ENCODE assay signal across 8 cellular contexts in genomic region chr11:64358536-64358906, GRCh38. TPM values are rescaled to one million over a fixed set of nuclear protein-coding genes. Genes with fewer than 3 reads are reported as not detected.
DNase-seq lines count a peak whose midpoint lies in the region; ATAC-seq, FAIRE-seq and TF ChIP-seq lines count a peak whose summit lies in the region.

No MANE protein-coding gene starts in this region.

- peak overlapping the region; percentile 88 to 97 for H3K9ac ChIP-seq in K562 (ENCODE audit: insufficient read depth in 1 of 2, low read depth in 2 of 2, low read length in 2 of 2)

- peak overlapping the region; percentile 94 for H3K4me2 ChIP-seq in K562 (ENCODE audit: insufficient read depth, low read length)

- no peaks in the 10 kb centered on the region for H3K9me3 ChIP-seq in K562 (replicated peaks; ENCODE audit: control insufficient read depth, insufficient read depth, low read depth, low read length)
- no peaks in the 10 kb centered on the region for H3K9me3 ChIP-seq in right lobe of liver
- H3K9me3 ChIP-seq in thyroid gland = no peaks in the 10 kb centered on the region

- H3K27ac ChIP-seq in K562 (ENCODE audit: extremely low read depth, low read depth, low read length) (peak overlapping the region; percentile 91), right lobe of liver (peak overlapping the region; percentile 65 to 74 (median 70)), thyroid gland (peak overlapping the region; percentile 78 to 84 (median 82))

- H3K27me3 ChIP-seq in K562 (ENCODE audit: control insufficient read depth in 2 of 2, insufficient read depth in 2 of 2, low read length in 2 of 2) = no peaks in the 10 kb centered on the region
- H3K27me3 ChIP-seq in right lobe of liver = no peaks in the 10 kb centered on the region
- H3K27me3 ChIP-seq in thyroid gland = no peaks in the 10 kb centered on the region

- POLR2A ChIA-PET in K562 (lab: Yijun Ruan, JAX) = interaction anchor here (0.5 to 1.3 kb wide), 3 partner anchors 9 to 518 kb away, joined by 4 to 5 read pairs (median 4); no protein-coding TSS in a partner anchor

- H3K36me3 Mint-ChIP-seq in activated CD4-positive, alpha-beta T cell treated with anti-CD3 and anti-CD28 coated beads, Interleukin-2, amount 10 ng/mL, durations not matched to agents 24 days and 14 days (ENCODE audit: low read depth) = peaks cover 37% of the 10 kb centered on the region

- peaks cover 3% of the 10 kb centered on the region for H3K9me1 ChIP-seq in K562 (ENCODE audit: control insufficient read depth, insufficient read depth, low read length)

- H3K4me1 Mint-ChIP-seq in activated CD4-positive, alpha-beta T cell treated with anti-CD3 and anti-CD28 coated beads, Interleukin-2, amount 10 ng/mL, durations not matched to agents 24 days and 14 days = peaks cover 20% of the 10 kb centered on the region

- in situ Hi-C loops in K562 (cut with MboI) = loop anchor here (5.0 kb wide), 1 partner anchor 299 kb away; no protein-coding TSS in a partner anchor

- no peaks in the 10 kb centered on the region for H4K20me1 ChIP-seq in K562 (replicated peaks; ENCODE audit: control insufficient read depth, insufficient read depth, low read length)

- peaks cover 24% of the 10 kb centered on the region for H3K79me2 ChIP-seq in K562 (ENCODE audit: control insufficient read depth, insufficient read depth, low read length)

- TF ChIP-seq EP300 in K562 (IDR thresholded peaks at IDR 0.05; ENCODE audit: low read length) = no peak

- H3K4me3 Mint-ChIP-seq in activated CD4-positive, alpha-beta T cell treated with anti-CD3 and anti-CD28 coated beads, Interleukin-2, amount 10 ng/mL, durations not matched to agents 24 days and 14 days = peak overlapping the region; percentile 78

- BruUV-seq in K562 (replicated peaks; lab: Mats Ljungman, UMichigan) = TSS peak; percentile 89

- no peak for DNase-seq in activated CD4-positive, alpha-beta T cell treated with anti-CD3 and anti-CD28 coated beads, Interleukin-2, amount 10 ng/mL, durations not matched to agents 24 days and 14 days
- DNase-seq in activated CD4-positive, alpha-beta T cell treated with anti-CD3 and anti-CD28 coated beads, Interleukin-2, amount 50 U/mL, for 4 hours = no peak
- DNase-seq in K562 (ENCODE audit: extremely low read depth in 1 of 4, low spot score in 3 of 4) (no peak), right lobe of liver (no peak), thyroid gland (no peak), COR-L47 (lab: John Stamatoyannopoulos, UW) (no peak)

- H3K4me1 ChIP-seq in K562 (replicated peaks in 1 of 2; ENCODE audit: control insufficient read depth in 2 of 2, insufficient read depth in 2 of 2, low read length in 2 of 2) (peaks cover 34 to 68% of the 10 kb centered on the region in 2 experiments), right lobe of liver (peaks cover 0 to 28% (median 2%) of the 10 kb centered on the region in 4 donors), thyroid gland (peaks cover 23 to 29% of the 10 kb centered on the region in 2 donors)

- H3K36me3 ChIP-seq in K562 (ENCODE audit: control insufficient read depth, insufficient read depth, low read length) (peaks cover 38% of the 10 kb centered on the region; the same call in 2 of the 3 replicates), right lobe of liver (peaks cover 0 to 15% (median 8%) of the 10 kb centered on the region in 4 donors), thyroid gland (peaks cover 9 to 23% of the 10 kb centered on the region in 2 donors)

- intact Hi-C loops in activated CD4-positive, alpha-beta T cell treated with anti-CD3 and anti-CD28 coated beads, Interleukin-2, amount 10 ng/mL, durations not matched to agents 24 days and 14 days (cut with micrococcal nuclease) = no loop called here
- intact Hi-C loops in K562 (cut with micrococcal nuclease) = loop anchor here (5.0 kb wide), 7 partner anchors 49 to 289 kb away; partner anchors contain the start of genes FERMT3 and STIP1
- intact Hi-C loops in right lobe of liver (cut with DNase I) = no loop called here
- intact Hi-C loops in thyroid gland (cut with DNase I) = no loop called here

- H3K9me3 Mint-ChIP-seq in activated CD4-positive, alpha-beta T cell treated with anti-CD3 and anti-CD28 coated beads, Interleukin-2, amount 10 ng/mL, durations not matched to agents 24 days and 14 days = no peaks in the 10 kb centered on the region

- WGBS in K562 (ENCODE audit: insufficient coverage, low coverage, missing lambda C conversion rate) = 7% methylated on average over 7 of the region's 7 CpGs
- 40% methylated on average over 1 of the region's 7 CpGs for WGBS in right lobe of liver (ENCODE audit: insufficient coverage, low coverage, low lambda C conversion rate, missing lambda C conversion rate)
- WGBS in thyroid gland, 2 donors = 33% methylated on average over 1 of the region's 7 CpGs; no CpG with 5 or more reads in 1 of the 2 donors

- TF ChIP-seq RAD21 in K562 (CRISPR knock-in tag; conservative IDR thresholded peaks at IDR 0.05 in 1 of 2, IDR thresholded peaks at IDR 0.05 in 1 of 2) = no peak

- peak; percentile 2 for ATAC-seq in K562
- peak in 2 of 4 donors; percentile 5 to 30 for ATAC-seq in right lobe of liver
- no peak for ATAC-seq in HG02852 (IDR thresholded peaks at IDR 0.05; ENCODE audit: unreplicated experiment)
- no peak for ATAC-seq in GM18907 (IDR thresholded peaks at IDR 0.05; ENCODE audit: unreplicated experiment)

- TF ChIP-seq POLR2A in K562 (conservative IDR thresholded peaks at IDR 0.05) (no peak), right lobe of liver (IDR thresholded peaks at IDR 0.05) (no peak), thyroid gland (IDR thresholded peaks at IDR 0.05) (no peak)

- H3K4me3 ChIP-seq in K562 = peak overlapping the region; percentile 81
- peak overlapping the region; percentile 71 to 88 (median 85) for H3K4me3 ChIP-seq in right lobe of liver
- peak overlapping the region; percentile 12 to 87 (median 51) for H3K4me3 ChIP-seq in thyroid gland (replicated peaks in 1 of 3)

- CTCF ChIA-PET in K562 (lab: Yijun Ruan, JAX; ENCODE audit: low intra/inter-chr PET ratio) = no interaction called here

- H3K27me3 Mint-ChIP-seq in activated CD4-positive, alpha-beta T cell treated with anti-CD3 and anti-CD28 coated beads, Interleukin-2, amount 10 ng/mL, durations not matched to agents 24 days and 14 days = no peaks in the 10 kb centered on the region

- TF ChIP-seq CTCF in K562 (IDR thresholded peaks at IDR 0.05 in 2 of 3, conservative IDR thresholded peaks at IDR 0.05 in 1 of 3; ENCODE audit: insufficient read depth in 2 of 3, low read depth in 1 of 3, low read length in 3 of 3) (no peak), right lobe of liver (IDR thresholded peaks at IDR 0.05) (no peak), thyroid gland (IDR thresholded peaks at IDR 0.05) (no peak)

- no peak overlapping the region for H3K27ac Mint-ChIP-seq in activated CD4-positive, alpha-beta T cell treated with anti-CD3 and anti-CD28 coated beads, Interleukin-2, amount 10 ng/mL, durations not matched to agents 24 days and 14 days

- no peak for FAIRE-seq in K562 (lab: Jason Lieb, UNC)

- peak overlapping the region; percentile 89 for H2AFZ ChIP-seq in K562 (ENCODE audit: low read depth, low read length)

RNA-seq across cellular contexts. Expression of gene RPS6KA4, which starts 0.4 kb away (rescaled TPM):
- total RNA-seq in activated CD4-positive, alpha-beta T cell treated with anti-CD3 and anti-CD28 coated beads, Interleukin-2, amount 10 ng/mL, durations not matched to agents 24 days and 14 days = 46.3 and 48.6 TPM in 2 replicates
- total RNA-seq in K562 (2011; cell fraction: chromatin; rRNA removed; ENCODE audit: low replicate concordance) = 33.5 and 109 TPM in 2 replicates
- 69.5 and 71.5 TPM in 2 replicates for total RNA-seq in K562 (2011; cell fraction: nucleolus; rRNA removed)
- 35.5 and 40.0 TPM in 2 replicates for total RNA-seq in K562 (2011; cell fraction: nucleoplasm; rRNA removed)
- 19.1 and 23.0 TPM in 2 replicates for total RNA-seq in K562 (2014; rRNA removed)
- total RNA-seq in K562 (2014; rRNA removed; fragmentation: Illumina TruSeq; extraction: Trizol) = 4.5 and 7.2 TPM in 2 replicates
- 13.3 and 15.6 TPM in 2 replicates for total RNA-seq in K562 (2015; rRNA removed; fragmentation: Illumina TruSeq; extraction: Trizol)
- total RNA-seq in K562 (2021) = 20.4 and 23.8 TPM in 2 replicates
- polyA plus RNA-seq in K562 (2011; rRNA removed) = 9.8 and 12.0 TPM in 2 replicates
- 8.3 and 20.1 TPM in 2 replicates for polyA plus RNA-seq in K562 (2011; cell fraction: cytosol; rRNA removed)
- polyA plus RNA-seq in K562 (2011; cell fraction: nucleus; rRNA removed) = 42.6 and 76.4 TPM in 2 replicates
- polyA plus RNA-seq in K562 (2012) = 16.0 and 24.3 TPM in 2 replicates
- polyA plus RNA-seq in K562 (2014; fragmentation: Illumina TruSeq; extraction: Trizol) = 6.7 and 10.2 TPM in 2 replicates
- polyA plus RNA-seq in K562 (2014; fragmentation: Nextera tagmentation; extraction: Ambion mirVana) = under 1 TPM; 0.15 to 0.27 TPM
- polyA plus RNA-seq in K562 (2014; rRNA removed) = 16.0 and 17.3 TPM in 2 replicates
- polyA minus RNA-seq in K562 (2011; rRNA and poly(A)+ RNA removed) = 4.6 and 9.7 TPM in 2 replicates
- 13.5 and 19.8 TPM in 2 replicates for polyA minus RNA-seq in K562 (2011; cell fraction: cytosol; rRNA and poly(A)+ RNA removed)
- polyA minus RNA-seq in K562 (2011; cell fraction: nucleus; rRNA and poly(A)+ RNA removed) = 24.9 and 30.8 TPM in 2 replicates
- total RNA-seq in right lobe of liver = 10 to 100 TPM in 3 of 6 experiments, 1 to 10 TPM in 3; 6.6 to 17.9 (median 10.3) TPM
- 10 to 100 TPM; 19.2 to 44.9 (median 21.8) TPM for total RNA-seq in thyroid gland

RNA-seq across cellular contexts. Expression of gene CCDC88B, which starts 18.5 kb away (rescaled TPM):
- 116 and 119 TPM in 2 replicates for total RNA-seq in activated CD4-positive, alpha-beta T cell treated with anti-CD3 and anti-CD28 coated beads, Interleukin-2, amount 10 ng/mL, durations not matched to agents 24 days and 14 days
- 6.1 and 13.7 TPM in 2 replicates for total RNA-seq in K562 (2011; cell fraction: chromatin; rRNA removed; ENCODE audit: low replicate concordance)
- total RNA-seq in K562 (2011; cell fraction: nucleolus; rRNA removed) = 8.7 and 12.0 TPM in 2 replicates
- total RNA-seq in K562 (2011; cell fraction: nucleoplasm; rRNA removed) = 7.3 and 11.5 TPM in 2 replicates
- total RNA-seq in K562 (2014; rRNA removed) (15.2 and 16.1 TPM in 2 replicates), K562 (2014; rRNA removed; fragmentation: Illumina TruSeq; extraction: Trizol) (2.7 and 4.7 TPM in 2 replicates), K562 (2015; rRNA removed; fragmentation: Illumina TruSeq; extraction: Trizol) (10.3 and 12.1 TPM in 2 replicates), K562 (2021) (11.9 and 13.0 TPM in 2 replicates), right lobe of liver (10 to 100 TPM in 1 of 6 experiments, 1 to 10 TPM in 5; 2.4 to 10.6 (median 4.9) TPM), thyroid gland (1 to 10 TPM; 2.8 to 7.0 (median 3.6) TPM)
- polyA plus RNA-seq in K562 (2011; rRNA removed) (5.2 and 10.7 TPM in 2 replicates), K562 (2014; fragmentation: Illumina TruSeq; extraction: Trizol) (7.9 and 13.4 TPM in 2 replicates), K562 (2014; fragmentation: Nextera tagmentation; extraction: Ambion mirVana) (1 to 10 TPM in 1 of 2 experiments, under 1 TPM in 1; 0.13 to 1.7 TPM), K562 (2014; rRNA removed) (16.3 and 18.1 TPM in 2 replicates)
- polyA plus RNA-seq in K562 (2011; cell fraction: cytosol; rRNA removed) = 10.3 and 16.8 TPM in 2 replicates
- polyA plus RNA-seq in K562 (2011; cell fraction: nucleus; rRNA removed) = 13.5 and 14.6 TPM in 2 replicates
- polyA plus RNA-seq in K562 (2012) = 10.6 and 21.0 TPM in 2 replicates
- polyA minus RNA-seq in K562 (2011; rRNA and poly(A)+ RNA removed) = 1.2 and 1.5 TPM in 2 replicates
- 2.2 and 7.0 TPM in 2 replicates for polyA minus RNA-seq in K562 (2011; cell fraction: cytosol; rRNA and poly(A)+ RNA removed)
- 2.2 and 5.9 TPM in 2 replicates for polyA minus RNA-seq in K562 (2011; cell fraction: nucleus; rRNA and poly(A)+ RNA removed)

RNA-seq across cellular contexts. Expression of gene PRDX5, which starts 40.6 kb away (rescaled TPM):
- total RNA-seq in activated CD4-positive, alpha-beta T cell treated with anti-CD3 and anti-CD28 coated beads, Interleukin-2, amount 10 ng/mL, durations not matched to agents 24 days and 14 days = 98.0 and 104 TPM in 2 replicates
- total RNA-seq in K562 (2011; cell fraction: chromatin; rRNA removed; ENCODE audit: low replicate concordance) = 9.0 and 17.1 TPM in 2 replicates
- total RNA-seq in K562 (2011; cell fraction: nucleolus; rRNA removed) = 29.9 and 32.4 TPM in 2 replicates
- total RNA-seq in K562 (2011; cell fraction: nucleoplasm; rRNA removed) = 24.6 and 37.6 TPM in 2 replicates
- total RNA-seq in K562 (2014; rRNA removed) (252 and 268 TPM in 2 replicates), K562 (2014; rRNA removed; fragmentation: Illumina TruSeq; extraction: Trizol) (73.0 and 93.8 TPM in 2 replicates), K562 (2015; rRNA removed; fragmentation: Illumina TruSeq; extraction: Trizol) (200 and 204 TPM in 2 replicates), K562 (2021) (124 and 154 TPM in 2 replicates), right lobe of liver (100 to 1,000 TPM in 2 of 6 experiments, 10 to 100 TPM in 4; 84.0 to 172 (median 89.3) TPM), thyroid gland (100 to 1,000 TPM; 384 to 962 (median 653) TPM)
- polyA plus RNA-seq in K562 (2011; rRNA removed) (224 and 254 TPM in 2 replicates), K562 (2014; fragmentation: Illumina TruSeq; extraction: Trizol) (209 and 212 TPM in 2 replicates), K562 (2014; fragmentation: Nextera tagmentation; extraction: Ambion mirVana) (10 to 100 TPM; 40.8 to 64.2 TPM), K562 (2014; rRNA removed) (327 and 356 TPM in 2 replicates)
- 384 and 485 TPM in 2 replicates for polyA plus RNA-seq in K562 (2011; cell fraction: cytosol; rRNA removed)
- polyA plus RNA-seq in K562 (2011; cell fraction: nucleus; rRNA removed) = 86.4 and 132 TPM in 2 replicates
- polyA plus RNA-seq in K562 (2012) = 288 and 343 TPM in 2 replicates
- polyA minus RNA-seq in K562 (2011; rRNA and poly(A)+ RNA removed) = 63.6 and 63.9 TPM in 2 replicates
- 41.2 and 61.9 TPM in 2 replicates for polyA minus RNA-seq in K562 (2011; cell fraction: cytosol; rRNA and poly(A)+ RNA removed)
- polyA minus RNA-seq in K562 (2011; cell fraction: nucleus; rRNA and poly(A)+ RNA removed) = 10.1 and 14.3 TPM in 2 replicates

RNA-seq across cellular contexts. Expression of gene TRMT112, which starts 41.2 kb away (rescaled TPM):
- 319 and 320 TPM in 2 replicates for total RNA-seq in activated CD4-positive, alpha-beta T cell treated with anti-CD3 and anti-CD28 coated beads, Interleukin-2, amount 10 ng/mL, durations not matched to agents 24 days and 14 days
- total RNA-seq in K562 (2011; cell fraction: chromatin; rRNA removed; ENCODE audit: low replicate concordance) = 18.1 and 37.2 TPM in 2 replicates
- total RNA-seq in K562 (2011; cell fraction: nucleolus; rRNA removed) = 57.9 and 58.8 TPM in 2 replicates
- total RNA-seq in K562 (2011; cell fraction: nucleoplasm; rRNA removed) = 45.5 and 47.9 TPM in 2 replicates
- total RNA-seq in K562 (2014; rRNA removed) = 391 and 444 TPM in 2 replicates
- total RNA-seq in K562 (2014; rRNA removed; fragmentation: Illumina TruSeq; extraction: Trizol) = 126 and 162 TPM in 2 replicates
- total RNA-seq in K562 (2015; rRNA removed; fragmentation: Illumina TruSeq; extraction: Trizol) = 283 and 300 TPM in 2 replicates
- 274 and 296 TPM in 2 replicates for total RNA-seq in K562 (2021)
- polyA plus RNA-seq in K562 (2011; rRNA removed) = 242 and 243 TPM in 2 replicates
- polyA plus RNA-seq in K562 (2011; cell fraction: cytosol; rRNA removed) = 309 and 352 TPM in 2 replicates
- 114 and 135 TPM in 2 replicates for polyA plus RNA-seq in K562 (2011; cell fraction: nucleus; rRNA removed)
- polyA plus RNA-seq in K562 (2012) = 219 and 519 TPM in 2 replicates
- polyA plus RNA-seq in K562 (2014; fragmentation: Illumina TruSeq; extraction: Trizol) = 266 and 297 TPM in 2 replicates
- 100 to 1,000 TPM; 358 to 423 TPM for polyA plus RNA-seq in K562 (2014; fragmentation: Nextera tagmentation; extraction: Ambion mirVana)
- polyA plus RNA-seq in K562 (2014; rRNA removed) = 377 and 449 TPM in 2 replicates
- polyA minus RNA-seq in K562 (2011; rRNA and poly(A)+ RNA removed) = 48.4 and 49.7 TPM in 2 replicates
- polyA minus RNA-seq in K562 (2011; cell fraction: cytosol; rRNA and poly(A)+ RNA removed) = 63.0 and 85.5 TPM in 2 replicates
- polyA minus RNA-seq in K562 (2011; cell fraction: nucleus; rRNA and poly(A)+ RNA removed) = 25.0 and 38.7 TPM in 2 replicates
- total RNA-seq in right lobe of liver = 100 to 1,000 TPM in 2 of 6 experiments, 10 to 100 TPM in 4; 58.0 to 122 (median 85.3) TPM
- total RNA-seq in thyroid gland = 100 to 1,000 TPM; 228 to 435 (median 237) TPM

RNA-seq across cellular contexts. Expression of gene ESRRA, which starts 53.2 kb away (rescaled TPM):
- total RNA-seq in activated CD4-positive, alpha-beta T cell treated with anti-CD3 and anti-CD28 coated beads, Interleukin-2, amount 10 ng/mL, durations not matched to agents 24 days and 14 days = 59.6 and 60.6 TPM in 2 replicates
- 59.5 and 126 TPM in 2 replicates for total RNA-seq in K562 (2011; cell fraction: chromatin; rRNA removed; ENCODE audit: low replicate concordance)
- 77.2 and 79.9 TPM in 2 replicates for total RNA-seq in K562 (2011; cell fraction: nucleolus; rRNA removed)
- 58.7 and 66.9 TPM in 2 replicates for total RNA-seq in K562 (2011; cell fraction: nucleoplasm; rRNA removed)
- total RNA-seq in K562 (2014; rRNA removed) (89.2 and 89.7 TPM in 2 replicates), K562 (2014; rRNA removed; fragmentation: Illumina TruSeq; extraction: Trizol) (13.8 and 17.3 TPM in 2 replicates), K562 (2015; rRNA removed; fragmentation: Illumina TruSeq; extraction: Trizol) (30.3 and 31.4 TPM in 2 replicates), K562 (2021) (76.5 and 84.1 TPM in 2 replicates), right lobe of liver (10 to 100 TPM; 28.5 to 82.6 (median 47.7) TPM), thyroid gland (10 to 100 TPM; 42.8 to 71.6 (median 58.3) TPM)
- polyA plus RNA-seq in K562 (2011; rRNA removed) (23.7 and 35.6 TPM in 2 replicates), K562 (2014; fragmentation: Illumina TruSeq; extraction: Trizol) (15.3 and 27.6 TPM in 2 replicates), K562 (2014; fragmentation: Nextera tagmentation; extraction: Ambion mirVana) (1 to 10 TPM in 1 of 2 experiments, under 1 TPM in 1; 0.27 to 1.0 TPM), K562 (2014; rRNA removed) (69.0 and 75.5 TPM in 2 replicates)
- 35.4 and 60.9 TPM in 2 replicates for polyA plus RNA-seq in K562 (2011; cell fraction: cytosol; rRNA removed)
- 37.9 and 54.0 TPM in 2 replicates for polyA plus RNA-seq in K562 (2011; cell fraction: nucleus; rRNA removed)
- polyA plus RNA-seq in K562 (2012) = 31.8 and 58.2 TPM in 2 replicates
- polyA minus RNA-seq in K562 (2011; rRNA and poly(A)+ RNA removed) = 12.5 and 13.5 TPM in 2 replicates
- polyA minus RNA-seq in K562 (2011; cell fraction: cytosol; rRNA and poly(A)+ RNA removed) = 20.4 and 30.5 TPM in 2 replicates
- polyA minus RNA-seq in K562 (2011; cell fraction: nucleus; rRNA and poly(A)+ RNA removed) = 20.6 and 21.5 TPM in 2 replicates
